Comparison of ENCODE assay signal across 14 cellular contexts in genomic region chr13:40483601-40484000, GRCh38.
DNase-seq lines count a peak whose midpoint lies in the region; ATAC-seq and TF ChIP-seq lines count a peak whose summit lies in the region.
"Had no signal": no experiment of that assay in that cellular context is flagged by ENCODE, and none has a peak within 500 bp of the region (broad histone marks: within the 10 kb centered on the region; RNA-seq: fewer than 3 reads in every experiment).

No MANE protein-coding gene starts in this region.

- peak in 7 of 8 donors; percentile 34 to 86 (median 75) for ATAC-seq in heart right ventricle

- BruUV-seq in OCI-LY7 (replicated peaks; lab: Mats Ljungman, UMichigan): no TSS peak

- H3K79me2 ChIP-seq in OCI-LY7 (ENCODE audit: insufficient read depth, low read depth, low read length): peaks cover 23% of the 10 kb centered on the region; the same call in 1 of the 2 replicates

- H3K4me3 ChIP-seq in OCI-LY7 (ENCODE audit: low read depth, low read length, poor library complexity, severe bottlenecking) (peak overlapping the region; percentile 33), heart right ventricle (no peak overlapping the region)
- H3K4me3 ChIP-seq: coronary artery, SK-N-MC, upper lobe of left lung had no signal

- intact Hi-C loops in OCI-LY7 (cut with micrococcal nuclease; ENCODE audit: unreplicated experiment): loop anchor here (5.0 kb wide), 1 partner anchor 51 kb away; no protein-coding TSS in a partner anchor
- intact Hi-C loops in heart right ventricle (cut with DNase I): loop anchor here in 1 of 10 donors (10.0 kb wide), 1 partner anchor 181 kb away; the partner anchor contains the start of gene FOXO1

- CTCF ChIA-PET in OCI-LY7 (lab: Charles Lee; ENCODE audit: unreplicated experiment): interaction anchor here (0.5 to 1.8 kb wide), 4 partner anchors 36 to 180 kb away, joined by 3 to 5 read pairs (median 3); no protein-coding TSS in a partner anchor

- H3K27ac ChIP-seq in OCI-LY7 (ENCODE audit: low read depth, low read length, poor library complexity, severe bottlenecking) (peak overlapping the region; percentile 24), heart right ventricle (peak overlapping the region in 3 of 10 donors; percentile 9 to 69 (median 39))
- H3K27ac ChIP-seq: coronary artery, SK-N-MC, upper lobe of left lung had no signal

- H2AFZ ChIP-seq in OCI-LY7 (ENCODE audit: low read length): peak overlapping the region; percentile 29

- H3K4me1 ChIP-seq in OCI-LY7 (ENCODE audit: insufficient read depth, low read length, poor library complexity, severe bottlenecking) (peaks cover 77% of the 10 kb centered on the region), heart right ventricle (peaks cover 3 to 39% (median 23%) of the 10 kb centered on the region in 9 donors)

- H3K9me2 ChIP-seq in OCI-LY7 (ENCODE audit: insufficient read depth, low read length): no peaks in the 10 kb centered on the region

- H3K27me3 ChIP-seq in heart right ventricle: no peaks in the 10 kb centered on the region
- H3K27me3 ChIP-seq: upper lobe of left lung had no signal

- no peaks in the 10 kb centered on the region for H4K20me1 ChIP-seq in OCI-LY7 (ENCODE audit: insufficient read depth, low read length)

- peak overlapping the region; percentile 84 for H3K4me2 ChIP-seq in OCI-LY7 (ENCODE audit: low read length)

- no peak for TF ChIP-seq CTCF in OCI-LY7 (conservative IDR thresholded peaks at IDR 0.05; ENCODE audit: low read length)
- TF ChIP-seq CTCF in heart right ventricle (IDR thresholded peaks at IDR 0.05): no peak

- H3K36me3 ChIP-seq in OCI-LY7 (ENCODE audit: insufficient read depth, low read length) (peaks cover 9% of the 10 kb centered on the region), heart right ventricle (no peaks in the 10 kb centered on the region)
- H3K36me3 ChIP-seq: upper lobe of left lung had no signal

- H3K9me3 ChIP-seq in OCI-LY7 (ENCODE audit: low read length) (peaks cover 10% of the 10 kb centered on the region; the same call in 1 of the 2 replicates), heart right ventricle (no peaks in the 10 kb centered on the region)
- H3K9me3 ChIP-seq: upper lobe of left lung had no signal

- peak; percentile 12 for DNase-seq in NCI-H2196 (lab: John Stamatoyannopoulos, UW; ENCODE audit: unreplicated experiment)
- DNase-seq in NCI-H2196 treated with DMSO at 0.1 percent for 48 hours (lab: John Stamatoyannopoulos, UW; ENCODE audit: unreplicated experiment): no peak
- DNase-seq in DMS53 (lab: John Stamatoyannopoulos, UW): peak; percentile 69
- DNase-seq in OCI-LY7 (ENCODE audit: low spot score): peak; percentile 73
- peak; percentile 44 to 56 for DNase-seq in heart right ventricle
- no peak for DNase-seq in NCI-H748 treated with DMSO at 0.1 percent for 48 hours (lab: John Stamatoyannopoulos, UW)
- DNase-seq in hepatic stellate cell (ENCODE audit: low spot score): no peak
- DNase-seq in stimulated activated CD4-positive, alpha-beta T cell treated with anti-CD3 and anti-CD28 coated beads, Interleukin-12 subunit alpha, Interleukin-12 subunit beta, amount 100 ng/mL, for 4 hours: no peak
- DNase-seq: 8988T; activated CD4-positive, CD25-positive, alpha-beta regulatory T cell treated with anti-CD3 and anti-CD28 coated beads, Interleukin-2, amount 50 U/mL, for 72 hours; NK-92 treated with Interleukin-12 subunit alpha and Interleukin-12 subunit beta, amount 100 ng/mL, for 24 hours had no signal

- POLR2A ChIA-PET in OCI-LY7 (lab: Charles Lee): interaction anchor here (0.6 to 2.7 kb wide), 11 partner anchors 10 to 409 kb away, joined by 3 to 10 read pairs (median 4); no protein-coding TSS in a partner anchor

- 86 to 87% methylated on average over 13 of the region's 13 CpGs for WGBS in heart right ventricle, 2 donors

Comparison
In these comparisons a context has a peak if more than half of its experiments do, and no peak if none do; other contexts are left out.
1. DNase-seq: peak in NCI-H2196 (single experiment), DMS53 (single experiment), OCI-LY7 (single experiment) and heart right ventricle (2 of 2); none in NCI-H2196 treated with DMSO at 0.1 percent for 48 hours (single experiment), NCI-H748 treated with DMSO at 0.1 percent for 48 hours (single experiment), hepatic stellate cell (single experiment) and stimulated activated CD4-positive, alpha-beta T cell treated with anti-CD3 and anti-CD28 coated beads, Interleukin-12 subunit alpha, Interleukin-12 subunit beta, amount 100 ng/mL, for 4 hours (single experiment).